ENCODE assay signal across 10 cellular contexts in genomic region chr3:52090131-52090548, GRCh38. TPM values are rescaled to one million over a fixed set of nuclear protein-coding genes. Genes with fewer than 3 reads are reported as not detected.
DNase-seq lines count a peak whose midpoint lies in the region; FAIRE-seq and TF ChIP-seq lines count a peak whose summit lies in the region.
"Had no signal": no experiment of that assay in that cellular context is flagged by ENCODE, and none has a peak within 500 bp of the region (broad histone marks: within the 10 kb centered on the region; RNA-seq: fewer than 3 reads in every experiment).

No MANE protein-coding gene starts in this region.

- H3K27ac ChIP-seq in adrenal gland (peak overlapping the region in 3 of 5 donors; percentile 34 to 76 (median 63)), left ventricle myocardium inferior (replicated peaks) (peak overlapping the region; percentile 65), skeletal muscle tissue (ENCODE audit: low read depth, low read length) (peak overlapping the region; percentile 77), colonic mucosa (no peak overlapping the region)
- H3K27ac ChIP-seq: parathyroid adenoma had no signal

- intact Hi-C loops in adrenal gland (cut with DNase I) (no loop called here), left ventricle myocardium inferior (cut with micrococcal nuclease) (no loop called here), colonic mucosa (cut with DNase I) (no loop called here)

- H3K36me3 ChIP-seq in adrenal gland (replicated peaks in 1 of 2) (no peaks in the 10 kb centered on the region), left ventricle myocardium inferior (no peaks in the 10 kb centered on the region), skeletal muscle tissue (ENCODE audit: control insufficient read depth in 3 of 3, insufficient read depth in 3 of 3, low read length in 3 of 3) (no peaks in the 10 kb centered on the region), colonic mucosa (no peaks in the 10 kb centered on the region)

- WGBS in adrenal gland, 4 donors = 48 to 61% (median 53%) methylated on average over 7 of the region's 7 CpGs

- peak overlapping the region in 2 of 3 donors; percentile 25 to 30 for H3K9ac ChIP-seq in skeletal muscle tissue (ENCODE audit: low read depth in 1 of 3, low read length in 3 of 3)
- no peak overlapping the region for H3K9ac ChIP-seq in colonic mucosa (ENCODE audit: low read depth in 2 of 2, low read length in 2 of 2)
- H3K9ac ChIP-seq: parathyroid adenoma had no signal

- DNase-seq in GM04504 (ENCODE audit: low read depth) (peak; percentile 80), adrenal gland (peak in 5 of 7 donors; percentile 40 to 58 (median 42)), left ventricle myocardium inferior (no peak), GM12892 (ENCODE audit: insufficient read length) (no peak), GM10266 (ENCODE audit: extremely low spot score) (no peak), colonic mucosa (no peak)
- DNase-seq in effector CD8-positive, alpha-beta T cell (lab: John Stamatoyannopoulos, UW) = no peak

- H3K27me3 ChIP-seq in adrenal gland (no peaks in the 10 kb centered on the region), left ventricle myocardium inferior (ENCODE audit: low read depth) (no peaks in the 10 kb centered on the region), skeletal muscle tissue (ENCODE audit: control insufficient read depth in 3 of 3, insufficient read depth in 3 of 3, low read length in 3 of 3) (no peaks in the 10 kb centered on the region), colonic mucosa (no peaks in the 10 kb centered on the region)
- H3K27me3 ChIP-seq: body of pancreas had no signal

- no peak for FAIRE-seq in GM12892 (lab: Jason Lieb, UNC)

- H3K4me1 ChIP-seq in adrenal gland (replicated peaks in 1 of 2) (peaks cover 0 to 22% of the 10 kb centered on the region in 2 donors), left ventricle myocardium inferior (peaks cover 66% of the 10 kb centered on the region), skeletal muscle tissue (ENCODE audit: control insufficient read depth in 3 of 3, insufficient read depth in 3 of 3, low read length in 3 of 3) (peaks cover 53 to 65% (median 56%) of the 10 kb centered on the region in 3 donors), colonic mucosa (no peaks in the 10 kb centered on the region)
- H3K4me1 ChIP-seq: body of pancreas, parathyroid adenoma had no signal

- TF ChIP-seq CTCF in adrenal gland (IDR thresholded peaks at IDR 0.05) (no peak), left ventricle myocardium inferior (IDR thresholded peaks at IDR 0.05; ENCODE audit: borderline replicate concordance) (no peak), GM10266 (IDR thresholded peaks at IDR 0.05; ENCODE audit: control insufficient read depth, insufficient read depth, low read depth, missing control alignments) (no peak), colonic mucosa (IDR thresholded peaks at IDR 0.05) (no peak)

- H3K9me3 ChIP-seq in adrenal gland (replicated peaks in 1 of 3) (no peaks in the 10 kb centered on the region), left ventricle myocardium inferior (replicated peaks) (no peaks in the 10 kb centered on the region), skeletal muscle tissue (ENCODE audit: control insufficient read depth in 3 of 3, low read length in 3 of 3) (no peaks in the 10 kb centered on the region), colonic mucosa (no peaks in the 10 kb centered on the region)
- H3K9me3 ChIP-seq: body of pancreas had no signal

- TF ChIP-seq POLR2A in adrenal gland (IDR thresholded peaks at IDR 0.05) = no peak
- TF ChIP-seq POLR2A in GM12892 (IDR thresholded peaks at IDR 0.05; ENCODE audit: low read depth, low read length) = no peak

- H3K4me3 ChIP-seq in adrenal gland = no peak overlapping the region
- H3K4me3 ChIP-seq in left ventricle myocardium inferior = no peak overlapping the region
- no peak overlapping the region for H3K4me3 ChIP-seq in skeletal muscle tissue (ENCODE audit: low read length in 3 of 3)
- H3K4me3 ChIP-seq in colonic mucosa = no peak overlapping the region
- H3K4me3 ChIP-seq: body of pancreas had no signal

RNA-seq across cellular contexts. Expression of gene DUSP7, which starts 33.8 kb away (rescaled TPM):
- total RNA-seq in adrenal gland = 10 to 100 TPM; 11.6 to 35.0 (median 16.5) TPM
- polyA plus RNA-seq in adrenal gland = 10 to 100 TPM in 1 of 3 donors, 1 to 10 TPM in 2; 5.7 to 10.0 (median 7.7) TPM
- 23.1 TPM for total RNA-seq in left ventricle myocardium inferior
- 5.2 TPM for total RNA-seq in skeletal muscle tissue
- 7.0 TPM for polyA plus RNA-seq in GM12892 (2012; ENCODE audit: missing spikeins)
- total RNA-seq in colonic mucosa = 1 to 10 TPM; 9.5 to 9.8 TPM

Comparison
In these comparisons a context has a peak if more than half of its experiments do, and no peak if none do; other contexts are left out.
1. DNase-seq: peak in GM04504 (single experiment) and adrenal gland (5 of 7); none in left ventricle myocardium inferior (single experiment), effector CD8-positive, alpha-beta T cell (single experiment), GM12892 (single experiment), GM10266 (single experiment) and colonic mucosa (single experiment).
2. H3K9ac ChIP-seq: peak in skeletal muscle tissue (2 of 3); none in colonic mucosa (0 of 2).